ENCODE assay signal across 18 cellular contexts in genomic region chr20:62662422-62662821, GRCh38. TPM values are rescaled to one million over a fixed set of nuclear protein-coding genes. Genes with fewer than 3 reads are reported as not detected.
DNase-seq lines count a peak whose midpoint lies in the region; ATAC-seq and TF ChIP-seq lines count a peak whose summit lies in the region.
"Had no signal": no experiment of that assay in that cellular context is flagged by ENCODE, and none has a peak within 500 bp of the region (broad histone marks: within the 10 kb centered on the region; RNA-seq: fewer than 3 reads in every experiment).

No MANE protein-coding gene starts in this region.

- peaks cover 0 to 23% of the 10 kb centered on the region in 2 donors for H3K27me3 ChIP-seq in left lung
- H3K27me3 ChIP-seq: ovary had no signal

- H3K4me1 ChIP-seq in left lung: peaks cover 0 to 60% of the 10 kb centered on the region in 2 donors

- ATAC-seq in left lung (peak; percentile 22), GM21737 (IDR thresholded peaks at IDR 0.05; ENCODE audit: unreplicated experiment) (no peak), HG03439 (IDR thresholded peaks at IDR 0.05; ENCODE audit: unreplicated experiment) (no peak)
- ATAC-seq: effector memory CD8-positive, alpha-beta T cell had no signal

- H3K36me3 Mint-ChIP-seq in HFFc6 (ENCODE audit: low read depth): no peaks in the 10 kb centered on the region
- H3K36me3 Mint-ChIP-seq: brain, memory B cell had no signal

- peaks cover 0 to 79% of the 10 kb centered on the region in 2 donors for H3K36me3 ChIP-seq in left lung
- H3K36me3 ChIP-seq: ovary had no signal

- DNase-seq in AG04449 (ENCODE audit: low read depth, low spot score) (peak; percentile 28), HFFc6 (peak; percentile 88), choroid plexus epithelial cell (ENCODE audit: low read depth) (peak; percentile 33), left lung (no peak), T-helper 9 cell (no peak), NCI-H510A treated with DMSO at 0.1 percent for 48 hours (lab: John Stamatoyannopoulos, UW) (no peak)
- DNase-seq: activated CD4-positive, alpha-beta T cell treated with anti-CD3 and anti-CD28 coated beads, Interleukin-2, amount 50 U/mL, for 48 hours; DMS53; effector memory CD8-positive, alpha-beta T cell; Kasumi-1; T-helper 2 cell had no signal

- H3K27ac Mint-ChIP-seq in HFFc6: peak overlapping the region; percentile 76
- H3K27ac Mint-ChIP-seq: activated T-helper 1 cell treated with anti-CD3 and anti-CD28 coated beads, Interleukin-12 subunit alpha, Interleukin-12 subunit beta, Interleukin-2, Interleukin-4 antibody, amounts not matched to agents 30 ng/mL and 10 ng/mL and 1 ng/mL, durations not matched to agents 14 hours and 24 hours and 36 hours; B cell; memory B cell had no signal

- H3K4me3 ChIP-seq in AG04449 (ENCODE audit: low read depth, low read length) (no peak overlapping the region), choroid plexus epithelial cell (ENCODE audit: low read depth, low read length) (no peak overlapping the region), left lung (no peak overlapping the region)
- H3K4me3 ChIP-seq: ovary had no signal

- CTCF ChIA-PET in AG04449 (lab: Yijun Ruan, JAX): interaction anchor here (1.2 to 3.3 kb wide), 2 partner anchors 129 to 146 kb away, joined by 5 to 17 read pairs; no protein-coding TSS in a partner anchor

- H3K9me3 ChIP-seq in left lung: no peaks in the 10 kb centered on the region
- H3K9me3 ChIP-seq: ovary had no signal

- H3K9me3 Mint-ChIP-seq in HFFc6: no peaks in the 10 kb centered on the region
- H3K9me3 Mint-ChIP-seq: activated T-helper 1 cell treated with anti-CD3 and anti-CD28 coated beads, Interleukin-12 subunit alpha, Interleukin-12 subunit beta, Interleukin-2, Interleukin-4 antibody, amounts not matched to agents 30 ng/mL and 10 ng/mL and 1 ng/mL, durations not matched to agents 14 hours and 24 hours and 36 hours; brain; effector memory CD8-positive, alpha-beta T cell; memory B cell had no signal

- intact Hi-C loops in left lung (cut with DNase I): no loop called here

- no peak overlapping the region for H3K4me3 Mint-ChIP-seq in HFFc6
- H3K4me3 Mint-ChIP-seq: activated T-helper 1 cell treated with anti-CD3 and anti-CD28 coated beads, Interleukin-12 subunit alpha, Interleukin-12 subunit beta, Interleukin-2, Interleukin-4 antibody, amounts not matched to agents 30 ng/mL and 10 ng/mL and 1 ng/mL, durations not matched to agents 14 hours and 24 hours and 36 hours; B cell; brain; effector memory CD8-positive, alpha-beta T cell; memory B cell had no signal

- TF ChIP-seq CTCF in AG04449 (IDR thresholded peaks at IDR 0.05; ENCODE audit: insufficient read depth, low read length, missing control alignments) (no peak), HFFc6 (IDR thresholded peaks at IDR 0.05) (no peak), choroid plexus epithelial cell (conservative IDR thresholded peaks at IDR 0.05; ENCODE audit: low read depth, low read length) (no peak), left lung (IDR thresholded peaks at IDR 0.05) (no peak)

- POLR2A ChIA-PET in AG04449 (lab: Yijun Ruan, JAX): no interaction called here

- H3K4me1 Mint-ChIP-seq in HFFc6 (ENCODE audit: low read depth): peaks cover 19% of the 10 kb centered on the region

- no peaks in the 10 kb centered on the region; the same call in none of the 2 replicates for H3K27me3 Mint-ChIP-seq in HFFc6 (ENCODE audit: insufficient read depth)
- H3K27me3 Mint-ChIP-seq: B cell; effector memory CD8-positive, alpha-beta T cell; memory B cell had no signal

- peak overlapping the region in 1 of 2 donors; percentile 61 for H3K27ac ChIP-seq in left lung
- H3K27ac ChIP-seq: ovary had no signal

RNA-seq across cellular contexts. Expression of gene SLCO4A1, which starts 20.1 kb away (rescaled TPM):
- total RNA-seq in HFFc6 (2021; fragmentation: NEBNext Ultra II Directional; extraction: Animal tissue kit (Norgen Biotek cat#: 25700)): 1 to 10 TPM; 2.7 to 6.5 (median 3.4) TPM
- 10 to 100 TPM; 11.5 to 47.2 TPM for total RNA-seq in left lung

RNA-seq across cellular contexts. Expression of gene NTSR1, which starts 46.2 kb away (rescaled TPM):
- total RNA-seq in HFFc6 (2021; fragmentation: NEBNext Ultra II Directional; extraction: Animal tissue kit (Norgen Biotek cat#: 25700)): 1 to 10 TPM; 3.1 to 6.5 (median 5.6) TPM
- total RNA-seq in left lung: 1 to 10 TPM in 1 of 2 donors, under 1 TPM in 1; 0.12 to 3.5 TPM
- total RNA-seq: activated T-helper 1 cell treated with anti-CD3 and anti-CD28 coated beads, Interleukin-12 subunit alpha, Interleukin-12 subunit beta, Interleukin-2, Interleukin-4 antibody, amounts not matched to agents 30 ng/mL and 10 ng/mL and 1 ng/mL, durations not matched to agents 14 hours and 24 hours and 36 hours; B cell had no signal

Comparison
In these comparisons a context has a peak if more than half of its experiments do, and no peak if none do; other contexts are left out.
1. DNase-seq: peak in AG04449 (single experiment), HFFc6 (single experiment) and choroid plexus epithelial cell (single experiment); none in left lung (0 of 2), T-helper 9 cell (single experiment) and NCI-H510A treated with DMSO at 0.1 percent for 48 hours (single experiment).